In the genomic region with DNA sequence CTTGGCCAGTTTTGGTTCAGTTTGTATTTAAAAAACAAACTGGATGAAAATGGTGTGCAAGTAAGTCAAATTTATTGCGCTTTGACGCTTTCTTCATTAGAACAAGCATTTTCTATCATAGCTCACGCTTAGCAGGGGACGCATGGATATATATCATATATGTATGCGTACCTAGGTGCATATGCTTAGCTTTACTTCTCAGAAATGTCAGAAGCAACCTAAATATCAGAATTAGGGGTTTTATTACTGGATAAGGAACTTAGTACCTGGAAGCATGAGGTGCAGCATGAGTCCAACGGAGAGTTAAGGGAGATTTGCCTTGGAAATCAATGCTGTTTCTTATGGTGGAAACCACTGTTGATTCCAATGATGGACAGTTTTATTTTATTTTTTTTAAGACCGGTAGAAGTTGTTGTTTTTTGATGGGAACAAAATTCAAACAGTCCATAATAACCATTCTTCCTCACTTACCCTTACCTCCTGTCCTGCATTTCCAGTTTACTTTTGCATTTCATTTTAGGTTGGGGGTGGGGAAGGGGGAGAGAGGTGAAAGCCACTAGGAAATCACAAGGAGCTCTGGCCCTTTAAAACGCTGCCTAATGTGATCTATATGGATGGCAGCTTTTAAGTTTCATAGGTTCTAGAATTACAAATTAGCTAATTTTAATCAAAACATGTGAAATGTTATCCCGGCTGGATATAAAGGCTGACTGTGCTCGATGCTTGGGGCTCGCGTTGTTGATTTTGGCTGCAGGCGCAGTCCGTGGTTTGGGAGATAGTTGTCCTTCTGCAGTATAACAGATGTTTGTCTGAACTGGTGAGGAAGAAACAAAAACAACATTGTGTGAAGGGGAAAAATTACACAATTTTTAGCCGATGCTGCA, we compare ENCODE assay signal across 8 cellular contexts. TPM values are rescaled to one million over a fixed set of nuclear protein-coding genes. Genes with fewer than 3 reads are reported as not detected.
DNase-seq lines count a peak whose midpoint lies in the region; TF ChIP-seq lines count a peak whose summit lies in the region.

No MANE protein-coding gene starts in this region.

- TF ChIP-seq CTCF in fibroblast of mammary gland (conservative IDR thresholded peaks at IDR 0.05; ENCODE audit: control insufficient read depth, insufficient read depth, low read depth, low read length) (no peak), GM13977 (IDR thresholded peaks at IDR 0.05; ENCODE audit: extremely low read depth, insufficient read depth, missing control alignments) (no peak)

- intact Hi-C loops in posterior cingulate gyrus (cut with DNase I), result loop anchor here (10.0 kb wide), 3 partner anchors 63 to 377 kb away; a partner anchor contains a TSS

- DNase-seq in Daoy (ENCODE audit: low read depth), result peak; percentile 58
- peak; percentile 85 for DNase-seq in NCI-H526 treated with DMSO at 0.1 percent for 48 hours (lab: John Stamatoyannopoulos, UW)
- peak; percentile 91 for DNase-seq in fibroblast of mammary gland (ENCODE audit: low read depth)
- peak in 9 of 10 donors; percentile 32 to 90 (median 60) for DNase-seq in posterior cingulate gyrus
- no peak for DNase-seq in GM13977 (ENCODE audit: low spot score)
- no peak for DNase-seq in GOT3 (lab: John Stamatoyannopoulos, UW)
- DNase-seq in DMS53 (lab: John Stamatoyannopoulos, UW), result no peak
- no peak for DNase-seq in NCI-H187 treated with DMSO at 0.1 percent for 48 hours (lab: John Stamatoyannopoulos, UW)

- in situ Hi-C loops in GM13977 (cut with MboI; ENCODE audit: low pct_unique_long_range_greater_than_20kb, low sequenced_read_pairs, unreplicated experiment), result no loop called here

- peak overlapping the region; percentile 75 for H3K4me3 ChIP-seq in fibroblast of mammary gland (ENCODE audit: control insufficient read depth, low read depth, low read length)

RNA-seq across cellular contexts. Expression of a gene that starts 2.1 kb away (rescaled TPM):
- 1.8 and 2.1 TPM in 2 replicates for total RNA-seq in Daoy (2014; rRNA removed; shearing (Covaris generic))

RNA-seq across cellular contexts. Expression of a gene that starts 32.7 kb away (rescaled TPM):
- total RNA-seq in Daoy (2014; rRNA removed; shearing (Covaris generic)), result 6.5 and 9.2 TPM in 2 replicates

Comparison
In these comparisons a context has a peak if more than half of its experiments do, and no peak if none do; other contexts are left out.
1. DNase-seq: peak in Daoy (single experiment), NCI-H526 treated with DMSO at 0.1 percent for 48 hours (single experiment), fibroblast of mammary gland (single experiment) and posterior cingulate gyrus (9 of 10); none in GM13977 (single experiment), GOT3 (single experiment), DMS53 (single experiment) and NCI-H187 treated with DMSO at 0.1 percent for 48 hours (single experiment).